In the genomic region with DNA sequence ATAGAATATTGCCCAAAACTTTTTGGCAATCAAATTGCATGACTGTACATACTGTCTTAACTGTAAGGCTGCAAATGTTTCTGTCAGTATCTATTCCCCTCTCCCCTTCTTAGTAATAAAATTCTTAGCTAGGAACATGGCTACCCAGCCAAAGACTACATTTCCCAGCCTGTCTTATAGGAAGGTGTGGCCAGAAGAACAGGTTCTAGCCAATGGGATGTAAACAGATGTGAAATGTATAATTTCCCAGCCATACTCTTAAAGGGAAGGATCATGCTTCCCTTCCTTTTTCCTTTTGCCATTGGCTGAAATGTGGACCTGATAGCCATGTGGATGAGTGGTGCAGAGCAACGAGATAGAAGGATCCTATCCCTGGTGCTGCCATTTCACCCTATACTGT, we compare ENCODE assay signal across 1 cellular context.
TF ChIP-seq lines count a peak whose summit lies in the region.

No MANE protein-coding gene starts in this region.

TF ChIP-seq in A549, 52 proteins besides CTCF, POLR2A, EP300 and RAD21 (continued from another document):
- TF ChIP-seq, protein P1, sequence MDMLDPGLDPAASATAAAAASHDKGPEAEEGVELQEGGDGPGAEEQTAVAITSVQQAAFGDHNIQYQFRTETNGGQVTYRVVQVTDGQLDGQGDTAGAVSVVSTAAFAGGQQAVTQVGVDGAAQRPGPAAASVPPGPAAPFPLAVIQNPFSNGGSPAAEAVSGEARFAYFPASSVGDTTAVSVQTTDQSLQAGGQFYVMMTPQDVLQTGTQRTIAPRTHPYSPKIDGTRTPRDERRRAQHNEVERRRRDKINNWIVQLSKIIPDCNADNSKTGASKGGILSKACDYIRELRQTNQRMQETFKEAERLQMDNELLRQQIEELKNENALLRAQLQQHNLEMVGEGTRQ (IDR thresholded peaks at IDR 0.05) = no peak
- no peak for TF ChIP-seq TP53 (CRISPR knock-in tag; IDR thresholded peaks at IDR 0.05)
